ENCODE assay signal across 10 cellular contexts in genomic region chr1:225460021-225460736, GRCh38. TPM values are rescaled to one million over a fixed set of nuclear protein-coding genes. Genes with fewer than 3 reads are reported as not detected.
DNase-seq lines count a peak whose midpoint lies in the region; TF ChIP-seq lines count a peak whose summit lies in the region.
"Had no signal": no experiment of that assay in that cellular context is flagged by ENCODE, and none has a peak within 500 bp of the region (broad histone marks: within the 10 kb centered on the region; RNA-seq: fewer than 3 reads in every experiment).

No MANE protein-coding gene starts in this region.

- no peak overlapping the region for H2AFZ ChIP-seq in osteoblast (ENCODE audit: low read length)

- no peaks in the 10 kb centered on the region for H3K27me3 Mint-ChIP-seq in CD4-positive, alpha-beta memory T cell
- no peaks in the 10 kb centered on the region for H3K27me3 Mint-ChIP-seq in Calu3 (ENCODE audit: unreplicated experiment)

- peak overlapping the region in 6 of 7 donors; percentile 39 to 91 (median 80) for H3K27ac Mint-ChIP-seq in CD4-positive, alpha-beta memory T cell
- H3K27ac Mint-ChIP-seq in Calu3 (ENCODE audit: unreplicated experiment) = no peak overlapping the region

- no peaks in the 10 kb centered on the region for H3K79me2 ChIP-seq in osteoblast (ENCODE audit: insufficient read depth, low read length)

- intact Hi-C loops in CD4-positive, alpha-beta memory T cell (cut with micrococcal nuclease) = no loop called here
- intact Hi-C loops in Calu3 (cut with micrococcal nuclease; ENCODE audit: unreplicated experiment) = no loop called here

- TF ChIP-seq CTCF in cardiac fibroblast (IDR thresholded peaks at IDR 0.05; ENCODE audit: low read depth, low read length) = peak; percentile 12
- TF ChIP-seq CTCF in osteoblast (IDR thresholded peaks at IDR 0.05; ENCODE audit: extremely low read depth, low read depth, low read length) = no peak
- TF ChIP-seq CTCF in Calu3 (IDR thresholded peaks at IDR 0.05; ENCODE audit: unreplicated experiment) = no peak
- no peak for TF ChIP-seq CTCF in GM20000 (IDR thresholded peaks at IDR 0.05; ENCODE audit: extremely low read depth, missing control alignments)

- peaks cover 31% of the 10 kb centered on the region for H3K4me1 ChIP-seq in CD4-positive, alpha-beta memory T cell (ENCODE audit: insufficient read depth, low read length)
- H3K4me1 ChIP-seq in osteoblast (ENCODE audit: insufficient read depth, low read length) = peaks cover 25% of the 10 kb centered on the region

- no peaks in the 10 kb centered on the region for H3K36me3 Mint-ChIP-seq in CD4-positive, alpha-beta memory T cell
- H3K36me3 Mint-ChIP-seq in Calu3 (ENCODE audit: insufficient read depth, unreplicated experiment) = peaks cover 5% of the 10 kb centered on the region

- no peak overlapping the region for H3K27ac ChIP-seq in CD4-positive, alpha-beta memory T cell (ENCODE audit: low read depth, low read length)
- H3K27ac ChIP-seq in osteoblast (ENCODE audit: low read depth, low read length) = no peak overlapping the region

- H3K4me2 ChIP-seq in osteoblast (ENCODE audit: insufficient read depth, low read length) = no peak overlapping the region

- no peaks in the 10 kb centered on the region for H4K20me1 ChIP-seq in osteoblast (ENCODE audit: insufficient read depth, low read length)

- H3K4me3 Mint-ChIP-seq in CD4-positive, alpha-beta memory T cell = peak overlapping the region in 2 of 8 donors; percentile 41 to 57
- H3K4me3 Mint-ChIP-seq in Calu3 (ENCODE audit: low read depth, unreplicated experiment) = no peak overlapping the region

- BruUV-seq in Calu3 (replicated peaks; lab: Mats Ljungman, UMichigan) = no TSS peak

- H3K4me3 ChIP-seq in CD4-positive, alpha-beta memory T cell (ENCODE audit: low read length in 2 of 2) = no peak overlapping the region
- no peak overlapping the region for H3K4me3 ChIP-seq in cardiac fibroblast (replicated peaks in 1 of 2; ENCODE audit: low read depth in 2 of 2, low read length in 2 of 2)
- H3K4me3 ChIP-seq in osteoblast (ENCODE audit: insufficient read depth, low read length) = no peak overlapping the region
- H3K4me3 ChIP-seq: heart left ventricle had no signal

- H3K9me3 Mint-ChIP-seq in CD4-positive, alpha-beta memory T cell = no peaks in the 10 kb centered on the region
- no peaks in the 10 kb centered on the region for H3K9me3 Mint-ChIP-seq in Calu3 (ENCODE audit: low read depth, unreplicated experiment)

- CTCF ChIA-PET in CD4-positive, alpha-beta memory T cell (lab: Charles Lee; ENCODE audit: partially characterized antibody) = interaction anchor here (1.1 to 1.7 kb wide), 5 partner anchors 10 to 423 kb away, joined by 3 to 7 read pairs (median 5); partner anchors contain the start of gene TMEM63A
- CTCF ChIA-PET in Calu3 (lab: Charles Lee) = interaction anchor here (0.5 to 1.1 kb wide), 5 partner anchors 11 to 510 kb away, joined by 3 to 4 read pairs (median 3); no protein-coding TSS in a partner anchor

- POLR2A ChIA-PET in CD4-positive, alpha-beta memory T cell (lab: Charles Lee; ENCODE audit: partially characterized antibody) = interaction anchor here (0.8 to 4.2 kb wide), 3 partner anchors 15 to 437 kb away, joined by 3 to 34 read pairs (median 21); partner anchors contain the start of gene LBR

- no peak for DNase-seq in CD4-positive, alpha-beta memory T cell
- DNase-seq in M059J (ENCODE audit: low read depth) = peak; percentile 79
- peak in 1 of 2 donors; percentile 48 for DNase-seq in cardiac fibroblast (ENCODE audit: low read depth in 2 of 2)
- peak; percentile 82 for DNase-seq in osteoblast (ENCODE audit: insufficient read length, low spot score, missing footprints)
- DNase-seq in SIG-M5 treated with dmso at 0.1 percent for 504 hours (lab: John Stamatoyannopoulos, UW; ENCODE audit: unreplicated experiment) = no peak
- no peak for DNase-seq in stimulated activated CD4-positive, alpha-beta T cell treated with anti-CD3 and anti-CD28 coated beads, Interleukin-1b, Interleukin-23, amount 100 ng/mL, for 48 hours
- DNase-seq in Calu3 = no peak
- no peak for DNase-seq in GM20000 (ENCODE audit: low spot score)
- DNase-seq: heart left ventricle, Kasumi-1 had no signal

- H3K4me1 Mint-ChIP-seq in CD4-positive, alpha-beta memory T cell = peaks cover 19 to 45% (median 36%) of the 10 kb centered on the region in 4 donors
- H3K4me1 Mint-ChIP-seq in Calu3 (ENCODE audit: low read depth, unreplicated experiment) = peaks cover 60% of the 10 kb centered on the region

- H3K9me3 ChIP-seq in CD4-positive, alpha-beta memory T cell (ENCODE audit: control insufficient read depth in 1 of 2, low read length in 2 of 2) = no peaks in the 10 kb centered on the region
- H3K9me3 ChIP-seq in osteoblast (ENCODE audit: low read depth, low read length) = no peaks in the 10 kb centered on the region
- H3K9me3 ChIP-seq: heart left ventricle had no signal

- H3K27me3 ChIP-seq in CD4-positive, alpha-beta memory T cell (ENCODE audit: insufficient read depth, low read length) = no peaks in the 10 kb centered on the region
- no peaks in the 10 kb centered on the region for H3K27me3 ChIP-seq in osteoblast (ENCODE audit: insufficient read depth, low read length)
- H3K27me3 ChIP-seq: heart left ventricle had no signal

- no peaks in the 10 kb centered on the region for H3K36me3 ChIP-seq in CD4-positive, alpha-beta memory T cell (ENCODE audit: insufficient read depth, low read length)
- no peaks in the 10 kb centered on the region for H3K36me3 ChIP-seq in osteoblast (ENCODE audit: insufficient read depth, low read length)
- H3K36me3 ChIP-seq: heart left ventricle had no signal

RNA-seq across cellular contexts. Expression of gene LBR, which starts 32.3 kb away (rescaled TPM):
- total RNA-seq in CD4-positive, alpha-beta memory T cell = 100 to 1,000 TPM; 138 to 150 TPM
- polyA plus RNA-seq in CD4-positive, alpha-beta memory T cell = 100 to 1,000 TPM; 106 to 121 TPM
- 40.7 and 57.1 TPM in 2 replicates for total RNA-seq in M059J (2014; rRNA removed; shearing (Covaris generic))
- total RNA-seq in osteoblast (25.3 and 30.4 TPM in 2 replicates), Calu3 (2022) (172 and 183 TPM in 2 replicates)

Comparison
In these comparisons a context has a peak if more than half of its experiments do, and no peak if none do; other contexts are left out.
1. DNase-seq: peak in M059J (single experiment) and osteoblast (single experiment); none in CD4-positive, alpha-beta memory T cell (0 of 5), SIG-M5 treated with dmso at 0.1 percent for 504 hours (single experiment), stimulated activated CD4-positive, alpha-beta T cell treated with anti-CD3 and anti-CD28 coated beads, Interleukin-1b, Interleukin-23, amount 100 ng/mL, for 48 hours (single experiment), Calu3 (single experiment) and GM20000 (single experiment).